ENCODE assay signal across 1 cellular context in genomic region chr11:22829231-22830081, GRCh38.
TF ChIP-seq lines count a peak whose summit lies in the region.

SVIP (minus strand) TSS chr11:22829801; CDS start chr11:22829748, 53 bp downstream.

TF ChIP-seq in HepG2, 621 proteins besides CTCF, POLR2A, EP300 and RAD21 (continued from another document and continues in another):
- TF ChIP-seq PCBP1 (IDR thresholded peaks at IDR 0.05; ENCODE audit: borderline replicate concordance, low read depth, low read length) (0 out of 2 replicates have a peak, but pooled peaks have one; percentile 61), REST (IDR thresholded peaks at IDR 0.05; ENCODE audit: borderline replicate concordance in 1 of 2, low read depth in 1 of 2, low read length in 2 of 2) (no peak), CBX1 (IDR thresholded peaks at IDR 0.05; ENCODE audit: low read depth) (peak; percentile 15), SPEN (CRISPR knock-in tag; IDR thresholded peaks at IDR 0.05; ENCODE audit: low read depth) (peak; percentile 57; the same call in 1 of the 2 replicates), AFF4 (CRISPR knock-in tag; IDR thresholded peaks at IDR 0.05) (no peak), GLI4 (CRISPR knock-in tag; IDR thresholded peaks at IDR 0.05; ENCODE audit: borderline replicate concordance) (no peak), ZNF335 (CRISPR knock-in tag; IDR thresholded peaks at IDR 0.05) (0 out of 2 replicates have a peak, but pooled peaks have one; percentile 18), ZFAT (CRISPR knock-in tag; conservative IDR thresholded peaks at IDR 0.05) (no peak), ZNF263 (CRISPR knock-in tag; IDR thresholded peaks at IDR 0.05) (no peak), ZNF713 (CRISPR knock-in tag; IDR thresholded peaks at IDR 0.05) (no peak; the same call in 1 of the 2 replicates), SOX6 (IDR thresholded peaks at IDR 0.05) (no peak), SOX6 (CRISPR knock-in tag; IDR thresholded peaks at IDR 0.05) (peak; percentile 44; the same call in 1 of the 2 replicates), XBP1 (CRISPR knock-in tag; IDR thresholded peaks at IDR 0.05) (no peak), ATF2 (CRISPR knock-in tag; IDR thresholded peaks at IDR 0.05) (peak; percentile 52; the same call in 1 of the 2 replicates), CREM (IDR thresholded peaks at IDR 0.05) (no peak), CREM (CRISPR knock-in tag; IDR thresholded peaks at IDR 0.05) (no peak), ZNF256 (CRISPR knock-in tag; conservative IDR thresholded peaks at IDR 0.05) (no peak), JARID2 (CRISPR knock-in tag; IDR thresholded peaks at IDR 0.05; ENCODE audit: insufficient replicate concordance) (peak; percentile 37), ZNF512 (CRISPR knock-in tag; IDR thresholded peaks at IDR 0.05) (no peak), BCLAF1 (IDR thresholded peaks at IDR 0.05) (no peak), NR2F1 (CRISPR knock-in tag; IDR thresholded peaks at IDR 0.05) (no peak), UBTF (CRISPR knock-in tag; IDR thresholded peaks at IDR 0.05) (peak; percentile 92), MTA3 (CRISPR knock-in tag; IDR thresholded peaks at IDR 0.05) (no peak), MBD4 (IDR thresholded peaks at IDR 0.05; ENCODE audit: borderline replicate concordance, low read length) (no peak), E2F5 (CRISPR knock-in tag; conservative IDR thresholded peaks at IDR 0.05) (no peak), ZNF546 (CRISPR knock-in tag; conservative IDR thresholded peaks at IDR 0.05) (0 out of 2 replicates have a peak, but pooled peaks have one; percentile 35), ZBTB3 (CRISPR knock-in tag; IDR thresholded peaks at IDR 0.05; ENCODE audit: borderline replicate concordance, low read depth) (no peak), ZNF10 (CRISPR knock-in tag; IDR thresholded peaks at IDR 0.05; ENCODE audit: borderline replicate concordance, low read depth) (no peak), TOPORS (CRISPR knock-in tag; IDR thresholded peaks at IDR 0.05) (0 out of 2 replicates have a peak, but pooled peaks have one; percentile 32), ZBTB49 (CRISPR knock-in tag; IDR thresholded peaks at IDR 0.05; ENCODE audit: borderline replicate concordance) (no peak)
